ENCODE assay signal across 8 cellular contexts in the genomic region with DNA sequence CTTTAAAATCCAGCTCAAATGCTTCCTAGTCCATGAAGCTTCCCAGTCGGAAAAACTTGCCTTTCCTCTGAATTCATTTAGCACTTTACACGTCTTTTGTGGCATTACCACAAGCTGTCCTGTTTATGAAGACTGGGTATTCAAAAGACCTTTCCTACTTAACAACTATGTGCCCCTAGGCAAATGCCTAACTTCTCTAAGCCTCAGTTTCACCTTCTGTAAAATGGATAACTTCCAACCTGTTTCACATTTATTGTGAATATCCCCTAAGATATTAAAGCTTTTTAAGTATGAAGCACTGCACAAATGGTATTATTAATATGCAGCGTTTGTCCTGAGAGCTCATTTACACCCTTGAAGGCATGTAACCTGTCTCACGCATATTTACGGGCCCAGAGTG. TPM values are rescaled to one million over a fixed set of nuclear protein-coding genes. Genes with fewer than 3 reads are reported as not detected.
DNase-seq lines count a peak whose midpoint lies in the region; ATAC-seq and TF ChIP-seq lines count a peak whose summit lies in the region.

No MANE protein-coding gene starts in this region.

- H3K27ac Mint-ChIP-seq in activated naive CD4-positive, alpha-beta T cell treated with anti-CD3 and anti-CD28 coated beads, Interleukin-2, amount 50 U/mL, for 72 hours, result peak overlapping the region; percentile 94 to 99

- DNase-seq in HT-29 (ENCODE audit: low spot score), result peak; percentile 3
- no peak for DNase-seq in activated naive CD4-positive, alpha-beta T cell treated with anti-CD3 and anti-CD28 coated beads, Interleukin-2, amount 50 U/mL, for 72 hours (ENCODE audit: low spot score in 2 of 2)
- no peak for DNase-seq in spleen
- DNase-seq in NCI-H345 (lab: John Stamatoyannopoulos, UW), result no peak
- no peak for DNase-seq in omental fat pad (ENCODE audit: low spot score)
- DNase-seq in glomerular visceral epithelial cell (ENCODE audit: extremely low spot score), result no peak
- DNase-seq in stimulated activated CD4-positive, alpha-beta T cell treated with anti-CD3 and anti-CD28 coated beads, Interleukin-2, amount 100 ng/mL, for 24 hours, result no peak

- H3K27ac ChIP-seq in iPS-18a (ENCODE audit: low read length) (no peak overlapping the region), spleen (peak overlapping the region in 2 of 8 donors; percentile 52 to 69)

- H3K4me1 ChIP-seq in iPS-18a (ENCODE audit: control insufficient read depth, low read depth, low read length) (peaks cover 2% of the 10 kb centered on the region), spleen (peaks cover 0 to 18% (median 14%) of the 10 kb centered on the region in 6 donors)

- intact Hi-C loops in spleen (cut with DNase I; ENCODE audit: low total_unique reads), result no loop called here

- 44 to 53% (median 52%) methylated on average over 5 of the region's 5 CpGs for WGBS in spleen, 5 donors

- no peaks in the 10 kb centered on the region for H3K36me3 ChIP-seq in iPS-18a (ENCODE audit: control insufficient read depth, low read depth, low read length)
- H3K36me3 ChIP-seq in spleen, result no peaks in the 10 kb centered on the region

- TF ChIP-seq CTCF in spleen (IDR thresholded peaks at IDR 0.05 in 8 of 11, conservative IDR thresholded peaks at IDR 0.05 in 3 of 11) (no peak), omental fat pad (IDR thresholded peaks at IDR 0.05) (no peak)

- H3K4me3 ChIP-seq in iPS-18a (ENCODE audit: low read length), result peak overlapping the region; percentile 65
- peak overlapping the region; percentile 69 to 89 (median 78) for H3K4me3 ChIP-seq in spleen

- no peak for ATAC-seq in activated naive CD4-positive, alpha-beta T cell treated with anti-CD3 and anti-CD28 coated beads, Interleukin-2, amount 50 U/mL, for 72 hours
- no peak for ATAC-seq in omental fat pad (ENCODE audit: low FRiP score)

- peaks cover 10% of the 10 kb centered on the region for H3K27me3 ChIP-seq in iPS-18a (ENCODE audit: control insufficient read depth, insufficient read depth, low read length)
- H3K27me3 ChIP-seq in spleen (replicated peaks in 1 of 7), result no peaks in the 10 kb centered on the region

- TF ChIP-seq POLR2A in spleen (IDR thresholded peaks at IDR 0.05), result no peak

- H3K9me3 ChIP-seq in iPS-18a (ENCODE audit: control insufficient read depth, low read depth, low read length) (no peaks in the 10 kb centered on the region), spleen (peaks cover 0 to 4% (median 0%) of the 10 kb centered on the region in 8 donors)

- H3K9ac ChIP-seq in iPS-18a (ENCODE audit: low read length), result peak overlapping the region; percentile 68

- no peaks in the 10 kb centered on the region for H3K9me3 Mint-ChIP-seq in activated naive CD4-positive, alpha-beta T cell treated with anti-CD3 and anti-CD28 coated beads, Interleukin-2, amount 50 U/mL, for 72 hours

- H3K36me3 Mint-ChIP-seq in activated naive CD4-positive, alpha-beta T cell treated with anti-CD3 and anti-CD28 coated beads, Interleukin-2, amount 50 U/mL, for 72 hours, result peaks cover 0 to 5% of the 10 kb centered on the region in 2 donors

RNA-seq across cellular contexts. Expression of a gene that starts 0.8 kb away (rescaled TPM):
- 0.03 TPM in 1 of 2 replicates, not detected in the other for total RNA-seq in HT-29 (2014; rRNA removed; shearing (Covaris generic))
- total RNA-seq in activated naive CD4-positive, alpha-beta T cell treated with anti-CD3 and anti-CD28 coated beads, Interleukin-2, amount 50 U/mL, for 72 hours, result 1 to 10 TPM in 1 of 2 donors, under 1 TPM in 1; 0.36 to 1.2 TPM
- total RNA-seq in spleen (1 to 10 TPM; 1.3 to 5.0 (median 2.9) TPM), omental fat pad (1 to 10 TPM; 2.0 to 3.2 (median 3.0) TPM)
- 1 to 10 TPM; 2.3 to 5.7 (median 3.1) TPM for polyA plus RNA-seq in spleen

RNA-seq across cellular contexts. Expression of a gene that starts 56.0 kb away (rescaled TPM):
- 57.9 and 60.0 TPM in 2 replicates for total RNA-seq in HT-29 (2014; rRNA removed; shearing (Covaris generic))
- total RNA-seq in activated naive CD4-positive, alpha-beta T cell treated with anti-CD3 and anti-CD28 coated beads, Interleukin-2, amount 50 U/mL, for 72 hours, result 100 to 1,000 TPM; 104 to 153 TPM
- total RNA-seq in spleen (100 to 1,000 TPM in 3 of 7 donors, 10 to 100 TPM in 4; 87.8 to 118 (median 97.9) TPM), omental fat pad (100 to 1,000 TPM in 3 of 4 donors, 10 to 100 TPM in 1; 99.6 to 115 (median 112) TPM)
- polyA plus RNA-seq in spleen, result 10 to 100 TPM; 40.1 to 57.3 (median 46.4) TPM
